Comparison of ENCODE assay signal across 19 cellular contexts in the genomic region with DNA sequence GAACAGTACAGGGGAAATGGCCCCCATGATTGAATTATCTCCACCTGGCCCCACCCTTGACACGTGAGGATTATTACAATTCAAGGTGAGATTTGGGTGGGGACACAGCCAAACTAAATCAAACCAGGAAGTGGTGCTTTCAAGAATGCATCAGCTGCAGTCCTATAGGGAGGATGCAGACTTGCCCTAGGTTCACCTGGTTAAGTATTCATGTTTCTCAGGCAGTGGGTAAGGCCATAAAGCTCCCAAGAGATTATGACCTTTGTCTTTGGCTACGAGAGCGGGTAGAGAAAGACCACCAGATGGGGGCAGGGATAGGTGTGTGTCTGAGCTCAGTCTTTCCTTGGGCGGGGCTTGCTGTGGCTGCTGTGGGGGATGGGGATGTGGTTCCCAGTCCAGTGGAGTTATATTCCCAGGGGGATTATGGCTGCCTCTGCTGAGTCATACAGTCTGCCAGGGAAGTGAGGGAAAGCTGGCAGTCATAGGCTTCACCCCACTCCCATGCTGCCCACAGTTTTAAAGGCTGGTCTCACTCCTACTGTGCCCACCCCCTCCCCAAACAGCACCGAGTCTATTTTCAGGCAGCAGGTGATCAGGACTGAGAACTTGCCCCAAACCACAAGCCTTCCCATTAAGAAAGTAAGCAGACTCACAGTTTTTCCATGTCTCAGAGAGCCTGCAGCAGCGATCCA. TPM values are rescaled to one million over a fixed set of nuclear protein-coding genes. Genes with fewer than 3 reads are reported as not detected.
A peak's percentile ranks its signal among the peaks of the same experiment; 100 is the strongest.
DNase-seq lines count a peak whose midpoint lies in the region; TF ChIP-seq lines count a peak whose summit lies in the region.
"Had no signal": no experiment of that assay in that cellular context is flagged by ENCODE, and none has a peak within 500 bp of the region (broad histone marks: within the 10 kb centered on the region; RNA-seq: fewer than 3 reads in every experiment).

No MANE protein-coding gene starts in this region.

- no peak overlapping the region; a peak in 1 of 20 replicates for H3K4me3 ChIP-seq in BLaER1 treated with 17β-estradiol and CSF1 and Interleukin-3, amounts not matched to agents 10 nM and 100 nM
- H3K4me3 ChIP-seq in HEK293 (ENCODE audit: low read depth, low read length) (no peak overlapping the region), osteoblast (ENCODE audit: insufficient read depth, low read length) (peak overlapping the region; percentile 25)
- H3K4me3 ChIP-seq: PC-9, uterus had no signal

- peak overlapping the region in 8 of 11 experiments; percentile 27 to 72 (median 46); a peak in 14 of 22 replicates for H3K27ac ChIP-seq in BLaER1 treated with 17β-estradiol and CSF1 and Interleukin-3, amounts not matched to agents 10 nM and 100 nM
- H3K27ac ChIP-seq in HEK293 (ENCODE audit: extremely low read depth, low read depth, low read length) (no peak overlapping the region), osteoblast (ENCODE audit: low read depth, low read length) (no peak overlapping the region)
- H3K27ac ChIP-seq: PC-9, uterus had no signal

- peaks cover 0 to 13% (median 0%) of the 10 kb centered on the region in 11 experiments; a peak in 2 of 22 replicates for H3K36me3 ChIP-seq in BLaER1 treated with 17β-estradiol and CSF1 and Interleukin-3, amounts not matched to agents 10 nM and 100 nM
- no peaks in the 10 kb centered on the region for H3K36me3 ChIP-seq in HEK293 (ENCODE audit: control insufficient read depth in 2 of 2, insufficient read depth in 1 of 2, low read length in 2 of 2)
- H3K36me3 ChIP-seq in osteoblast (ENCODE audit: insufficient read depth, low read length): no peaks in the 10 kb centered on the region
- H3K36me3 ChIP-seq: uterus had no signal

- CTCF ChIA-PET in HEK293 (lab: Yijun Ruan, JAX): interaction anchor here (0.6 kb wide), 1 partner anchor 10 kb away, joined by 3 read pairs; no protein-coding TSS in a partner anchor

- peak overlapping the region; percentile 17 to 75 (median 69); a peak in 20 of 22 replicates for H3K4me2 ChIP-seq in BLaER1 treated with 17β-estradiol and CSF1 and Interleukin-3, amounts not matched to agents 10 nM and 100 nM
- peak overlapping the region; percentile 43 for H3K4me2 ChIP-seq in osteoblast (ENCODE audit: insufficient read depth, low read length)
- H3K4me2 ChIP-seq: PC-9 had no signal

- POLR2A ChIA-PET in HEK293 (lab: Yijun Ruan, JAX): interaction anchor here (1.1 kb wide), 1 partner anchor 8 kb away, joined by 8 read pairs; a partner anchor contains a TSS

- H3K9ac ChIP-seq in BLaER1 treated with 17β-estradiol and CSF1 and Interleukin-3, amounts not matched to agents 10 nM and 100 nM: peak overlapping the region in 2 of 11 experiments; percentile 31 to 32; a peak in 2 of 22 replicates

- H3K79me2 ChIP-seq in osteoblast (ENCODE audit: insufficient read depth, low read length): no peaks in the 10 kb centered on the region

- DNase-seq in T1000 (lab: John Stamatoyannopoulos, UW) (peak; percentile 26), osteoblast (ENCODE audit: insufficient read length, low spot score, missing footprints) (no peak), Ammon's horn (ENCODE audit: low spot score) (no peak), NCI-H1436 (lab: John Stamatoyannopoulos, UW) (no peak)
- DNase-seq in activated effector memory CD4-positive, alpha-beta T cell treated with Interleukin-2 at 50 U/mL for 16 hours: no peak
- DNase-seq: activated CD4-positive, alpha-beta T cell treated with anti-CD3 and anti-CD28 coated beads, Interleukin-2, amount 50 U/mL, for 4 hours; activated CD8-positive, alpha-beta memory T cell treated with anti-CD3 and anti-CD28 coated beads, Interleukin-2, amount 50 U/mL, for 4 hours; activated naive CD8-positive, alpha-beta T cell treated with anti-CD3 and anti-CD28 coated beads for 36 hours; DND-41; hypothalamus; left ventricle myocardium superior; MV-4-11; NCI-H187; NCI-H226; PC-9; T-helper 2 cell; uterus had no signal

- TF ChIP-seq CTCF in HEK293 (tag by site-specific recombination; IDR thresholded peaks at IDR 0.05) (no peak), osteoblast (IDR thresholded peaks at IDR 0.05; ENCODE audit: extremely low read depth, low read depth, low read length) (no peak)

- no peaks in the 10 kb centered on the region for H3K27me3 ChIP-seq in BLaER1 treated with 17β-estradiol and CSF1 and Interleukin-3, amounts not matched to agents 10 nM and 100 nM
- peaks cover 9% of the 10 kb centered on the region for H3K27me3 ChIP-seq in osteoblast (ENCODE audit: insufficient read depth, low read length)
- H3K27me3 ChIP-seq: uterus had no signal

- no peaks in the 10 kb centered on the region for H4K20me1 ChIP-seq in BLaER1 treated with 17β-estradiol and CSF1 and Interleukin-3, amounts not matched to agents 10 nM and 100 nM
- no peaks in the 10 kb centered on the region for H4K20me1 ChIP-seq in osteoblast (ENCODE audit: insufficient read depth, low read length)

- peaks cover 5 to 16% (median 14%) of the 10 kb centered on the region in 10 experiments; a peak in 19 of 20 replicates for H3K4me1 ChIP-seq in BLaER1 treated with 17β-estradiol and CSF1 and Interleukin-3, amounts not matched to agents 10 nM and 100 nM
- H3K4me1 ChIP-seq in HEK293 (ENCODE audit: control insufficient read depth, insufficient read depth, low read length) (no peaks in the 10 kb centered on the region), osteoblast (ENCODE audit: insufficient read depth, low read length) (peaks cover 3% of the 10 kb centered on the region)
- H3K4me1 ChIP-seq: uterus had no signal

- H3K9me3 ChIP-seq in BLaER1 treated with 17β-estradiol and CSF1 and Interleukin-3, amounts not matched to agents 10 nM and 100 nM (replicated peaks in 1 of 11): peaks cover 45 to 53% (median 50%) of the 10 kb centered on the region in 11 experiments
- no peaks in the 10 kb centered on the region for H3K9me3 ChIP-seq in HEK293 (ENCODE audit: control insufficient read depth, insufficient read depth, low read depth, low read length)
- H3K9me3 ChIP-seq in osteoblast (ENCODE audit: low read depth, low read length): no peaks in the 10 kb centered on the region
- H3K9me3 ChIP-seq: uterus had no signal

- peak overlapping the region; percentile 16 for H2AFZ ChIP-seq in osteoblast (ENCODE audit: low read length)
- H2AFZ ChIP-seq: PC-9 had no signal

TF ChIP-seq in HEK293, 187 proteins besides CTCF, POLR2A, EP300 and RAD21 (continues in another document):
- no peak for TF ChIP-seq ZNF266 (tag by site-specific recombination; IDR thresholded peaks at IDR 0.05; ENCODE audit: low read depth)
- no peak for TF ChIP-seq OSR2 (tag by site-specific recombination; IDR thresholded peaks at IDR 0.05)
- no peak for TF ChIP-seq ZBTB21 (tag by site-specific recombination; IDR thresholded peaks at IDR 0.05)
- no peak for TF ChIP-seq ZNF146 (tag by site-specific recombination; IDR thresholded peaks at IDR 0.05)
- no peak for TF ChIP-seq SP3 (tag by site-specific recombination; IDR thresholded peaks at IDR 0.05)
- no peak for TF ChIP-seq ZNF121 (tag by site-specific recombination; IDR thresholded peaks at IDR 0.05)
- TF ChIP-seq, protein P1, sequence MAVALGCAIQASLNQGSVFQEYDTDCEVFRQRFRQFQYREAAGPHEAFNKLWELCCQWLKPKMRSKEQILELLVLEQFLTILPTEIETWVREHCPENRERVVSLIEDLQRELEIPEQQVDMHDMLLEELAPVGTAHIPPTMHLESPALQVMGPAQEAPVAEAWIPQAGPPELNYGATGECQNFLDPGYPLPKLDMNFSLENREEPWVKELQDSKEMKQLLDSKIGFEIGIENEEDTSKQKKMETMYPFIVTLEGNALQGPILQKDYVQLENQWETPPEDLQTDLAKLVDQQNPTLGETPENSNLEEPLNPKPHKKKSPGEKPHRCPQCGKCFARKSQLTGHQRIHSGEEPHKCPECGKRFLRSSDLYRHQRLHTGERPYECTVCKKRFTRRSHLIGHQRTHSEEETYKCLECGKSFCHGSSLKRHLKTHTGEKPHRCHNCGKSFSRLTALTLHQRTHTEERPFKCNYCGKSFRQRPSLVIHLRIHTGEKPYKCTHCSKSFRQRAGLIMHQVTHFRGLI (tag by site-specific recombination; IDR thresholded peaks at IDR 0.05): no peak
- peak; percentile 52; the same call in 1 of the 2 replicates for TF ChIP-seq SP7 (tag by site-specific recombination; IDR thresholded peaks at IDR 0.05)
- TF ChIP-seq, protein P2, sequence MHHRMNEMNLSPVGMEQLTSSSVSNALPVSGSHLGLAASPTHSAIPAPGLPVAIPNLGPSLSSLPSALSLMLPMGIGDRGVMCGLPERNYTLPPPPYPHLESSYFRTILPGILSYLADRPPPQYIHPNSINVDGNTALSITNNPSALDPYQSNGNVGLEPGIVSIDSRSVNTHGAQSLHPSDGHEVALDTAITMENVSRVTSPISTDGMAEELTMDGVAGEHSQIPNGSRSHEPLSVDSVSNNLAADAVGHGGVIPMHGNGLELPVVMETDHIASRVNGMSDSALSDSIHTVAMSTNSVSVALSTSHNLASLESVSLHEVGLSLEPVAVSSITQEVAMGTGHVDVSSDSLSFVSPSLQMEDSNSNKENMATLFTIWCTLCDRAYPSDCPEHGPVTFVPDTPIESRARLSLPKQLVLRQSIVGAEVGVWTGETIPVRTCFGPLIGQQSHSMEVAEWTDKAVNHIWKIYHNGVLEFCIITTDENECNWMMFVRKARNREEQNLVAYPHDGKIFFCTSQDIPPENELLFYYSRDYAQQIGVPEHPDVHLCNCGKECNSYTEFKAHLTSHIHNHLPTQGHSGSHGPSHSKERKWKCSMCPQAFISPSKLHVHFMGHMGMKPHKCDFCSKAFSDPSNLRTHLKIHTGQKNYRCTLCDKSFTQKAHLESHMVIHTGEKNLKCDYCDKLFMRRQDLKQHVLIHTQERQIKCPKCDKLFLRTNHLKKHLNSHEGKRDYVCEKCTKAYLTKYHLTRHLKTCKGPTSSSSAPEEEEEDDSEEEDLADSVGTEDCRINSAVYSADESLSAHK (tag by site-specific recombination; IDR thresholded peaks at IDR 0.05): no peak
- peak; percentile 81 for TF ChIP-seq ZFHX2 (tag by site-specific recombination; conservative IDR thresholded peaks at IDR 0.05)
- TF ChIP-seq GFI1B (tag by site-specific recombination; IDR thresholded peaks at IDR 0.05): no peak
- no peak for TF ChIP-seq KLF10 (tag by site-specific recombination; IDR thresholded peaks at IDR 0.05)

RNA-seq across cellular contexts. Expression of a gene that starts 8.4 kb away (rescaled TPM):
- 13.3 and 15.9 TPM in 2 replicates for total RNA-seq in osteoblast

Comparison
In these comparisons a context has a peak if more than half of its experiments do, and no peak if none do; other contexts are left out.
1. H3K27ac ChIP-seq: peak in BLaER1 treated with 17β-estradiol and CSF1 and Interleukin-3, amounts not matched to agents 10 nM and 100 nM (8 of 11); none in HEK293 (single experiment) and osteoblast (single experiment).